Comparison of ENCODE assay signal across 8 cellular contexts in genomic region chr9:122904823-122905710, GRCh38. TPM values are rescaled to one million over a fixed set of nuclear protein-coding genes. Genes with fewer than 3 reads are reported as not detected.
DNase-seq lines count a peak whose midpoint lies in the region; ATAC-seq and TF ChIP-seq lines count a peak whose summit lies in the region.

Gene RC3H2, minus strand, starts transcription at chr9:122905359. Its CDS starts 7,850 bp downstream, at chr9:122897509.

- peak; percentile 91 to 94 for TF ChIP-seq POLR2A in Peyer's patch (IDR thresholded peaks at IDR 0.05)

- H3K36me3 ChIP-seq in KMS-11 (ENCODE audit: insufficient read depth): no peaks in the 10 kb centered on the region
- H3K36me3 ChIP-seq in Peyer's patch: peaks cover 0 to 6% (median 0%) of the 10 kb centered on the region in 3 donors
- no peaks in the 10 kb centered on the region for H3K36me3 ChIP-seq in esophagus (ENCODE audit: control insufficient read depth in 2 of 2, insufficient read depth in 2 of 2, low read length in 1 of 2)
- no peaks in the 10 kb centered on the region for H3K36me3 ChIP-seq in mucosa of stomach (ENCODE audit: control insufficient read depth, insufficient read depth, low read length)

- H3K9me3 ChIP-seq in Peyer's patch (no peaks in the 10 kb centered on the region), esophagus (ENCODE audit: control insufficient read depth in 2 of 2, insufficient read depth in 1 of 2, low read depth in 1 of 2, low read length in 1 of 2) (no peaks in the 10 kb centered on the region), mucosa of stomach (ENCODE audit: control insufficient read depth, low read length) (no peaks in the 10 kb centered on the region)

- H3K4me2 ChIP-seq in KMS-11: peak within 1 kb of the TSS; percentile 82

- H4K20me1 ChIP-seq in KMS-11 (ENCODE audit: insufficient read depth): no peaks in the 10 kb centered on the region

- H3K4me3 ChIP-seq in KMS-11 (IDR thresholded peaks at IDR 0.05; ENCODE audit: insufficient read depth, low read depth, low read length) (no peak within 1 kb of the TSS), Peyer's patch (peak within 1 kb of the TSS; percentile 66 to 96 (median 89)), esophagus (ENCODE audit: low read depth in 1 of 2, low read length in 2 of 2) (peak within 1 kb of the TSS; percentile 70 to 97), mucosa of stomach (ENCODE audit: low read length) (peak within 1 kb of the TSS; percentile 88)

- peak; percentile 99 for DNase-seq in DMS79 (lab: John Stamatoyannopoulos, UW)
- peak; percentile 95 to 99 (median 95) for DNase-seq in Peyer's patch
- peak; percentile 96 for DNase-seq in activated T-cell treated with anti-CD3 and anti-CD28 coated beads, Interleukin-2, amount 50 U/mL, for 48 hours
- peak; percentile 88 to 92 for DNase-seq in stimulated activated CD8-positive, alpha-beta memory T cell treated with anti-CD3 and anti-CD28 coated beads, Interleukin-7, amount 100 ng/mL, for 1 hour (ENCODE audit: low read depth in 2 of 2)

- no peaks in the 10 kb centered on the region for H3K27me3 ChIP-seq in KMS-11 (ENCODE audit: insufficient read depth, low read depth)
- H3K27me3 ChIP-seq in Peyer's patch: no peaks in the 10 kb centered on the region
- H3K27me3 ChIP-seq in esophagus (ENCODE audit: control insufficient read depth in 1 of 2, insufficient read depth in 2 of 2, low read length in 2 of 2): no peaks in the 10 kb centered on the region
- H3K27me3 ChIP-seq in mucosa of stomach (ENCODE audit: control insufficient read depth, insufficient read depth, low read length): no peaks in the 10 kb centered on the region

- 0% methylated on average over 67 to 77 of the region's 77 CpGs for WGBS in esophagus, 2 donors

- peaks cover 30% of the 10 kb centered on the region for H3K4me1 ChIP-seq in KMS-11 (ENCODE audit: low read depth, poor library complexity, severe bottlenecking)
- H3K4me1 ChIP-seq in Peyer's patch: peaks cover 0 to 19% (median 7%) of the 10 kb centered on the region in 4 donors
- no peaks in the 10 kb centered on the region for H3K4me1 ChIP-seq in esophagus (ENCODE audit: control insufficient read depth in 2 of 2, insufficient read depth in 2 of 2, low read length in 1 of 2)
- H3K4me1 ChIP-seq in mucosa of stomach (ENCODE audit: control insufficient read depth, insufficient read depth, low read length): no peaks in the 10 kb centered on the region

- H3K79me2 ChIP-seq in KMS-11 (ENCODE audit: insufficient read depth, low read depth): peaks cover 47% of the 10 kb centered on the region

- TF ChIP-seq CTCF in KMS-11 (conservative IDR thresholded peaks at IDR 0.05; ENCODE audit: low read depth, low read length) (no peak), Peyer's patch (IDR thresholded peaks at IDR 0.05) (no peak)

- peak within 1 kb of the TSS; percentile 80 for H3K9ac ChIP-seq in KMS-11
- H3K9ac ChIP-seq in mucosa of stomach (ENCODE audit: low read length): peak within 1 kb of the TSS; percentile 97

- peak within 1 kb of the TSS; percentile 60 for H3K27ac ChIP-seq in KMS-11
- peak within 1 kb of the TSS; percentile 91 to 96 (median 94) for H3K27ac ChIP-seq in Peyer's patch
- peak within 1 kb of the TSS; percentile 86 to 98 for H3K27ac ChIP-seq in esophagus (ENCODE audit: low read depth in 2 of 2, low read length in 1 of 2)

- ATAC-seq in GM21737 (IDR thresholded peaks at IDR 0.05; ENCODE audit: unreplicated experiment): peak; percentile 84

- H2AFZ ChIP-seq in KMS-11 (ENCODE audit: low read depth): peak within 1 kb of the TSS; percentile 91

RNA-seq across cellular contexts. Expression of gene RC3H2, which starts in this region (rescaled TPM):
- total RNA-seq in Peyer's patch: 10 to 100 TPM; 27.9 to 48.7 (median 41.7) TPM
- 1 to 10 TPM; 8.5 to 9.2 TPM for polyA plus RNA-seq in esophagus
